ENCODE assay signal across 8 cellular contexts in the genomic region with DNA sequence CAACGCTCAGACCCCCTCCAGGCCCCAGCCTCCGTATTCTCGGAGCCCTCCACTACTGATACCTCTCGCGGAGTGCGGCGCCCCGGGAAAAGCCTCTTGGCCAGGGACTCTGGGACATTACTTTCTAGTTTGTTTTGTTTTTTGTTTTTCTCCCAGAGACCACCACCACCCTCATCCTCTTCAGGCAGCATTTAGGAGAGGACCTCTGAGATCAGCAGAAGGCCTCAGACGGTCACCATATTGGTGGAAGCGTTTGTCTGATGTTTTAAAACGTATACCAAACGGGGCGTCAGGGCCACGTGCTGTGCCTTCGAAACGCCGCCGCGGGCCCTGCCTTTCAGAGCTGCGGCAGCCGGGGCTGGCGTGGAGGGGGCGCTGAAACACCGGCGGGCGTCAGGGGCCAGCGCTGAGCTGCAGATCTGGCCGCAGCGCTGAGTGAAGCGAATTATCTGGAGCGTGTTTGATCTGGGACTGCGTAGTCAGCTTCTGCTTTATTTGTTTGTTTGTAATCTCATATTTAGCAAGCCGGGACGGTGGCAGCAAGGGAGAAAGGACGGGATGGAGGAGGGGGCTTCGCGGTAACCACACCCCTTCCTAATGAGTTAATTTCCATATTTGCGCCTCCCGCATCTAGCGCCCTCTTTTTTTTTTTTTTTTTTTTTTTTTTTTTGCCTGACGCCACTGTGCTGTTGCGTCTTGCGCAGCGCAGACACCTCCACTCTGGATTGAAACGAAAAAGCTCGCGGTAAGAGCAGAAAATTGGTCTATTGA. TPM values are rescaled to one million over a fixed set of nuclear protein-coding genes. Genes with fewer than 3 reads are reported as not detected.
DNase-seq lines count a peak whose midpoint lies in the region; TF ChIP-seq lines count a peak whose summit lies in the region.

No MANE protein-coding gene starts in this region.

- H3K9me3 Mint-ChIP-seq in Caco-2 (ENCODE audit: unreplicated experiment) = no peaks in the 10 kb centered on the region

- no TSS peak for BruUV-seq in Caco-2 (replicated peaks; lab: Mats Ljungman, UMichigan)

- peak overlapping the region; percentile 84 for H3K4me3 Mint-ChIP-seq in Caco-2 (ENCODE audit: unreplicated experiment)

- peaks cover 10% of the 10 kb centered on the region for H3K79me2 ChIP-seq in neural cell (replicated peaks; ENCODE audit: insufficient read depth, low read length)

- H3K9ac ChIP-seq in neural cell (ENCODE audit: low read length) = peak overlapping the region; percentile 18

- H3K36me3 Mint-ChIP-seq in Caco-2 (ENCODE audit: insufficient read depth, unreplicated experiment) = peaks cover 4% of the 10 kb centered on the region

- no peaks in the 10 kb centered on the region for H3K4me1 Mint-ChIP-seq in Caco-2 (ENCODE audit: low read depth, unreplicated experiment)

- 3 to 5% methylated on average over 45 to 47 of the region's 47 CpGs for WGBS in ectodermal cell, 2 experiments

- H3K9me2 ChIP-seq in neural cell (ENCODE audit: insufficient read depth, low read length) = no peaks in the 10 kb centered on the region

- H3K27me3 Mint-ChIP-seq in Caco-2 (ENCODE audit: insufficient read depth, unreplicated experiment) = no peaks in the 10 kb centered on the region

- peak; percentile 34 to 65 for TF ChIP-seq CTCF in Caco-2 (IDR thresholded peaks at IDR 0.05; ENCODE audit: insufficient read depth in 1 of 2, low read depth in 1 of 2, low read length in 1 of 2, severe bottlenecking in 1 of 2, unreplicated experiment in 1 of 2)
- peak; percentile 58 for TF ChIP-seq CTCF in neural cell (IDR thresholded peaks at IDR 0.05; ENCODE audit: poor library complexity, severe bottlenecking)

- peak overlapping the region; percentile 38 for H3K4me3 ChIP-seq in Caco-2 (ENCODE audit: low read depth, low read length)
- H3K4me3 ChIP-seq in ectodermal cell (ENCODE audit: insufficient read depth, low read depth, low read length) = peak overlapping the region; percentile 38
- peak overlapping the region; percentile 60 for H3K4me3 ChIP-seq in neural cell (ENCODE audit: low read length)

- no peak for TF ChIP-seq EP300 in neural cell (conservative IDR thresholded peaks at IDR 0.05; ENCODE audit: poor library complexity, severe bottlenecking)

- POLR2A ChIA-PET in Caco-2 (lab: Charles Lee) = interaction anchor here (0.6 kb wide), 1 partner anchor 197 kb away, joined by 4 read pairs; no protein-coding TSS in a partner anchor

- H3K27me3 ChIP-seq in Caco-2 (replicated peaks; ENCODE audit: control insufficient read depth, insufficient read depth, low read length) (no peaks in the 10 kb centered on the region), ectodermal cell (ENCODE audit: control insufficient read depth, insufficient read depth, low read length, poor library complexity, severe bottlenecking) (no peaks in the 10 kb centered on the region), neural cell (ENCODE audit: insufficient read depth, low read depth, low read length) (peaks cover 71% of the 10 kb centered on the region)

- peak; percentile 58 for TF ChIP-seq RAD21 in neural cell (conservative IDR thresholded peaks at IDR 0.05)

- H3K36me3 ChIP-seq in Caco-2 (ENCODE audit: control insufficient read depth, insufficient read depth, low read length) = no peaks in the 10 kb centered on the region
- no peaks in the 10 kb centered on the region for H3K36me3 ChIP-seq in ectodermal cell (ENCODE audit: control insufficient read depth, insufficient read depth, low read length)
- no peaks in the 10 kb centered on the region for H3K36me3 ChIP-seq in neural cell (ENCODE audit: insufficient read depth, low read length)

- intact Hi-C loops in Caco-2 (cut with micrococcal nuclease; ENCODE audit: unreplicated experiment) = loop anchor here (1.0 to 5.0 kb wide), 5 partner anchors 15 to 532 kb away; partner anchors contain the start of gene SOX2

- no peak overlapping the region for H3K4me2 ChIP-seq in neural cell (ENCODE audit: low read length)

- CTCF ChIA-PET in Caco-2 (lab: Charles Lee) = interaction anchor here (0.7 to 1.3 kb wide), 2 partner anchors 241 to 486 kb away, joined by 7 to 9 read pairs; no protein-coding TSS in a partner anchor

- H3K4me1 ChIP-seq in Caco-2 (peaks cover 10% of the 10 kb centered on the region), ectodermal cell (ENCODE audit: control insufficient read depth, insufficient read depth, low read length) (peaks cover 76% of the 10 kb centered on the region)

- no peaks in the 10 kb centered on the region for H3K9me3 ChIP-seq in Caco-2
- H3K9me3 ChIP-seq in ectodermal cell (ENCODE audit: control insufficient read depth, low read length) = no peaks in the 10 kb centered on the region
- no peaks in the 10 kb centered on the region for H3K9me3 ChIP-seq in neural cell (ENCODE audit: low read length)

- H4K20me1 ChIP-seq in neural cell (ENCODE audit: insufficient read depth) = no peaks in the 10 kb centered on the region

- H3K27ac ChIP-seq in ectodermal cell (ENCODE audit: insufficient read depth, low read depth, low read length, poor library complexity, severe bottlenecking) (peak overlapping the region; percentile 82), neural cell (ENCODE audit: low read length) (no peak overlapping the region)

- peak overlapping the region; percentile 67 for H3K27ac Mint-ChIP-seq in Caco-2 (ENCODE audit: unreplicated experiment)

- H2AFZ ChIP-seq in neural cell (ENCODE audit: low read depth, low read length) = no peak overlapping the region

- H3F3A ChIP-seq in neural cell (ENCODE audit: insufficient read depth, low read length, poor library complexity, severe bottlenecking) = peaks cover 3% of the 10 kb centered on the region

- DNase-seq in Caco-2 = peak; percentile 55 to 79
- peak; percentile 55 for DNase-seq in NCI-H2029 treated with DMSO at 0.1 percent for 48 hours (lab: John Stamatoyannopoulos, UW)
- DNase-seq in activated effector memory CD4-positive, alpha-beta T cell treated with Interleukin-2 at 50 U/mL for 16 hours = no peak
- no peak for DNase-seq in SW480 (ENCODE audit: low spot score)
- DNase-seq in NK-92 treated with Interleukin-12 subunit alpha and Interleukin-12 subunit beta, amount 100 ng/mL, for 24 hours (lab: John Stamatoyannopoulos, UW) = no peak
- no peak for DNase-seq in stimulated activated CD4-positive, alpha-beta T cell treated with anti-CD3 and anti-CD28 coated beads, Interleukin-12 subunit alpha, Interleukin-12 subunit beta, amount 100 ng/mL, for 4 hours

TF ChIP-seq in neural cell, 6 proteins besides CTCF, POLR2A, EP300 and RAD21:
- peak; percentile 74 for TF ChIP-seq POLR2AphosphoS5 (IDR thresholded peaks at IDR 0.05)
- TF ChIP-seq, protein P1, sequence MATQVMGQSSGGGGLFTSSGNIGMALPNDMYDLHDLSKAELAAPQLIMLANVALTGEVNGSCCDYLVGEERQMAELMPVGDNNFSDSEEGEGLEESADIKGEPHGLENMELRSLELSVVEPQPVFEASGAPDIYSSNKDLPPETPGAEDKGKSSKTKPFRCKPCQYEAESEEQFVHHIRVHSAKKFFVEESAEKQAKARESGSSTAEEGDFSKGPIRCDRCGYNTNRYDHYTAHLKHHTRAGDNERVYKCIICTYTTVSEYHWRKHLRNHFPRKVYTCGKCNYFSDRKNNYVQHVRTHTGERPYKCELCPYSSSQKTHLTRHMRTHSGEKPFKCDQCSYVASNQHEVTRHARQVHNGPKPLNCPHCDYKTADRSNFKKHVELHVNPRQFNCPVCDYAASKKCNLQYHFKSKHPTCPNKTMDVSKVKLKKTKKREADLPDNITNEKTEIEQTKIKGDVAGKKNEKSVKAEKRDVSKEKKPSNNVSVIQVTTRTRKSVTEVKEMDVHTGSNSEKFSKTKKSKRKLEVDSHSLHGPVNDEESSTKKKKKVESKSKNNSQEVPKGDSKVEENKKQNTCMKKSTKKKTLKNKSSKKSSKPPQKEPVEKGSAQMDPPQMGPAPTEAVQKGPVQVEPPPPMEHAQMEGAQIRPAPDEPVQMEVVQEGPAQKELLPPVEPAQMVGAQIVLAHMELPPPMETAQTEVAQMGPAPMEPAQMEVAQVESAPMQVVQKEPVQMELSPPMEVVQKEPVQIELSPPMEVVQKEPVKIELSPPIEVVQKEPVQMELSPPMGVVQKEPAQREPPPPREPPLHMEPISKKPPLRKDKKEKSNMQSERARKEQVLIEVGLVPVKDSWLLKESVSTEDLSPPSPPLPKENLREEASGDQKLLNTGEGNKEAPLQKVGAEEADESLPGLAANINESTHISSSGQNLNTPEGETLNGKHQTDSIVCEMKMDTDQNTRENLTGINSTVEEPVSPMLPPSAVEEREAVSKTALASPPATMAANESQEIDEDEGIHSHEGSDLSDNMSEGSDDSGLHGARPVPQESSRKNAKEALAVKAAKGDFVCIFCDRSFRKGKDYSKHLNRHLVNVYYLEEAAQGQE (IDR thresholded peaks at IDR 0.05; ENCODE audit: borderline replicate concordance) = no peak
- peak; percentile 18 for TF ChIP-seq MXI1 (conservative IDR thresholded peaks at IDR 0.05; ENCODE audit: poor library complexity, severe bottlenecking)
- no peak for TF ChIP-seq TAF1 (IDR thresholded peaks at IDR 0.05; ENCODE audit: low read depth)
- TF ChIP-seq SMC3 (conservative IDR thresholded peaks at IDR 0.05; ENCODE audit: poor library complexity) = peak; percentile 43
- no peak for TF ChIP-seq EZH2 (IDR thresholded peaks at IDR 0.05; ENCODE audit: borderline replicate concordance, insufficient read depth, low read length, poor library complexity, severe bottlenecking)

RNA-seq across cellular contexts. Expression of gene SOX2, which starts 14.8 kb away (rescaled TPM):
- total RNA-seq in Caco-2 (2022) = 33.4 and 34.1 TPM in 2 replicates
- polyA plus RNA-seq in ectodermal cell (2013, experiment 1 of 4) = 253 TPM
- 302 TPM for polyA plus RNA-seq in ectodermal cell (2013, experiment 2 of 4)
- 273 TPM for polyA plus RNA-seq in ectodermal cell (2013, experiment 3 of 4)
- polyA plus RNA-seq in ectodermal cell (2013, experiment 4 of 4) = 302 TPM
- polyA plus RNA-seq in neural cell = 7.2 and 7.5 TPM in 2 replicates
- 6.6 and 9.3 TPM in 2 replicates for polyA minus RNA-seq in neural cell

Comparison
In these comparisons a context has a peak if more than half of its experiments do, and no peak if none do; other contexts are left out.
1. DNase-seq: peak in Caco-2 (2 of 2) and NCI-H2029 treated with DMSO at 0.1 percent for 48 hours (single experiment); none in activated effector memory CD4-positive, alpha-beta T cell treated with Interleukin-2 at 50 U/mL for 16 hours (single experiment), SW480 (single experiment), NK-92 treated with Interleukin-12 subunit alpha and Interleukin-12 subunit beta, amount 100 ng/mL, for 24 hours (single experiment) and stimulated activated CD4-positive, alpha-beta T cell treated with anti-CD3 and anti-CD28 coated beads, Interleukin-12 subunit alpha, Interleukin-12 subunit beta, amount 100 ng/mL, for 4 hours (single experiment).
2. Peak in every context shown above with its lines, with median percentiles within 50 percentile points of each other: H3K4me3 ChIP-seq.